ENCODE assay signal across 9 cellular contexts in the genomic region with DNA sequence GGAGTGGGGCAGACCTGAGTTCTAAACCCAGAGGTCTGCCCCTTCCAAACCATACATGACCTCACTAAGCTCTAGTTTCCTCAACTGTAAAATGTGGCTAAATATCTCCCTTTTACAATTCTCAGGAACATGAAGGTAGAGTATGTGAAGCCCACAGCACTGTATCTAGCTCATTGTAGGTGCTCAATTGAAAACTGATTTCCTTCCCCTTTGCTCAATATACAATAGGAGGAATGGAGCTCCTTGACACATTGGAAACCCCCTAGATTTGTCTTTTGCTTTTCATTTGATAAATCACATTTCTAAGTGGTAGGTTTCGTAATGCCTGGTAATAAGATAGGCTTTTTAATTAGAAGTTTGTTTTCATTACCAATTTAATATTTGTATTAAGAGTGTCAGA.
DNase-seq lines count a peak whose midpoint lies in the region; ATAC-seq and TF ChIP-seq lines count a peak whose summit lies in the region.
"Had no signal": no experiment of that assay in that cellular context is flagged by ENCODE, and none has a peak within 500 bp of the region (broad histone marks: within the 10 kb centered on the region; RNA-seq: fewer than 3 reads in every experiment).

No MANE protein-coding gene starts in this region.

- peaks cover 20% of the 10 kb centered on the region for H3F3A ChIP-seq in MM.1S (ENCODE audit: insufficient read depth, low read length)
- H3F3A ChIP-seq in PC-9 (ENCODE audit: insufficient read depth, low read depth) = peaks cover 13% of the 10 kb centered on the region; the same call in 1 of the 2 replicates

- H3K4me1 Mint-ChIP-seq in immature natural killer cell = peaks cover 60 to 74% of the 10 kb centered on the region in 2 donors

- H3K4me2 ChIP-seq in MM.1S (ENCODE audit: low read depth, low read length) (peak overlapping the region; percentile 24; the same call in 1 of the 2 replicates), PC-9 (no peak overlapping the region)

- H3K9me3 Mint-ChIP-seq in immature natural killer cell = no peaks in the 10 kb centered on the region

- CTCF ChIA-PET in PC-9 (lab: Charles Lee) = no interaction called here

- BruUV-seq in PC-9 (replicated peaks; lab: Mats Ljungman, UMichigan) = no TSS peak

- H3K27me3 ChIP-seq in heart right ventricle (no peaks in the 10 kb centered on the region), MM.1S (replicated peaks; ENCODE audit: insufficient read depth, low read length) (no peaks in the 10 kb centered on the region), uterus (no peaks in the 10 kb centered on the region), PC-9 (ENCODE audit: insufficient read depth, low read depth) (no peaks in the 10 kb centered on the region)

- POLR2A ChIA-PET in PC-9 (lab: Charles Lee; ENCODE audit: unreplicated experiment) = no interaction called here

- H3K9ac ChIP-seq in MM.1S (ENCODE audit: low read length) = peak overlapping the region; percentile 23; the same call in 1 of the 2 replicates

- intact Hi-C loops in heart right ventricle (cut with DNase I) (loop anchor here in 1 of 10 donors (5.0 kb wide), 1 partner anchor 42 kb away; no protein-coding TSS in a partner anchor), Right ventricle myocardium inferior (cut with DNase I) (no loop called here), uterus (cut with DNase I; ENCODE audit: low total_unique reads) (no loop called here), PC-9 (cut with micrococcal nuclease; ENCODE audit: unreplicated experiment) (no loop called here), left colon (cut with DNase I, micrococcal nuclease) (no loop called here)

- DNase-seq in heart right ventricle = no peak
- no peak for DNase-seq in Right ventricle myocardium inferior (ENCODE audit: missing footprints)
- DNase-seq in MM.1S = no peak
- DNase-seq in immature natural killer cell = no peak
- DNase-seq in uterus = no peak
- DNase-seq in PC-9 = no peak
- DNase-seq in ecto neural progenitor cell (ENCODE audit: low spot score) = no peak
- no peak for DNase-seq in left colon
- DNase-seq: NCI-H345 had no signal

- peak overlapping the region; percentile 35 to 98 (median 92) for H3K27ac ChIP-seq in heart right ventricle
- H3K27ac ChIP-seq in MM.1S (ENCODE audit: low read length) = peak overlapping the region; percentile 94; the same call in 1 of the 2 replicates
- H3K27ac ChIP-seq in uterus = peak overlapping the region; percentile 90 to 99
- H3K27ac ChIP-seq in PC-9 = no peak overlapping the region

- no peak for TF ChIP-seq POLR2A in uterus (IDR thresholded peaks at IDR 0.05)

- no peak for TF ChIP-seq CTCF in heart right ventricle (IDR thresholded peaks at IDR 0.05)
- TF ChIP-seq CTCF in MM.1S (IDR thresholded peaks at IDR 0.05; ENCODE audit: low read length) = no peak
- no peak for TF ChIP-seq CTCF in uterus (IDR thresholded peaks at IDR 0.05)
- TF ChIP-seq CTCF in PC-9 (conservative IDR thresholded peaks at IDR 0.05) = no peak

- H2AFZ ChIP-seq in MM.1S (ENCODE audit: low read length) = no peak overlapping the region
- no peak overlapping the region for H2AFZ ChIP-seq in PC-9

- H3K36me3 ChIP-seq in heart right ventricle (peaks cover 0 to 70% (median 19%) of the 10 kb centered on the region in 9 donors), MM.1S (replicated peaks; ENCODE audit: insufficient read depth, low read length) (peaks cover 21% of the 10 kb centered on the region), uterus (no peaks in the 10 kb centered on the region), PC-9 (ENCODE audit: low read depth) (peaks cover 16% of the 10 kb centered on the region; the same call in 1 of the 2 replicates)

- H4K20me1 ChIP-seq in MM.1S (ENCODE audit: insufficient read depth, low read length) = no peaks in the 10 kb centered on the region
- no peaks in the 10 kb centered on the region for H4K20me1 ChIP-seq in PC-9 (ENCODE audit: insufficient read depth)

- H3K27ac Mint-ChIP-seq in immature natural killer cell = peak overlapping the region in 5 of 6 donors; percentile 41 to 83 (median 54)

- H3K4me1 ChIP-seq in heart right ventricle (peaks cover 21 to 92% (median 84%) of the 10 kb centered on the region in 9 donors), MM.1S (ENCODE audit: low read length) (peaks cover 33% of the 10 kb centered on the region), uterus (peaks cover 0 to 13% of the 10 kb centered on the region in 2 donors), PC-9 (replicated peaks; ENCODE audit: insufficient read depth) (peaks cover 18% of the 10 kb centered on the region)

- H3K79me2 ChIP-seq in MM.1S (ENCODE audit: low read length) (peaks cover 98% of the 10 kb centered on the region), PC-9 (ENCODE audit: low read depth) (no peaks in the 10 kb centered on the region)

- no peaks in the 10 kb centered on the region for H3K9me2 ChIP-seq in MM.1S (replicated peaks; ENCODE audit: insufficient read depth, low read length)
- no peaks in the 10 kb centered on the region for H3K9me2 ChIP-seq in PC-9 (ENCODE audit: insufficient read depth)

- H3K4me3 ChIP-seq in heart right ventricle (peak overlapping the region in 2 of 10 donors; percentile 2 to 10), MM.1S (ENCODE audit: low read length) (no peak overlapping the region), uterus (peak overlapping the region; percentile 0 to 66), PC-9 (no peak overlapping the region)

- WGBS in heart right ventricle, 2 donors = 58 to 66% methylated on average over 1 of the region's 1 CpG

- H3K4me3 Mint-ChIP-seq in immature natural killer cell = peak overlapping the region in 1 of 5 donors; percentile 0

- H3K36me3 Mint-ChIP-seq in immature natural killer cell = peaks cover 30 to 55% (median 32%) of the 10 kb centered on the region in 3 donors

- no peaks in the 10 kb centered on the region for H3K27me3 Mint-ChIP-seq in immature natural killer cell (ENCODE audit: low read depth in 3 of 3)

- no peak for ATAC-seq in heart right ventricle
- ATAC-seq in Right ventricle myocardium inferior = no peak
- ATAC-seq in left colon = no peak

- no peaks in the 10 kb centered on the region for H3K9me3 ChIP-seq in heart right ventricle
- H3K9me3 ChIP-seq in MM.1S (replicated peaks; ENCODE audit: insufficient read depth, low read length) = no peaks in the 10 kb centered on the region
- H3K9me3 ChIP-seq in uterus = no peaks in the 10 kb centered on the region
- no peaks in the 10 kb centered on the region for H3K9me3 ChIP-seq in PC-9 (ENCODE audit: insufficient read depth, low read depth)

Comparison
In these comparisons a context has a peak if more than half of its experiments do, and no peak if none do; other contexts are left out.
1. H3K4me3 ChIP-seq: peak in uterus (2 of 2); none in MM.1S (single experiment) and PC-9 (single experiment).